ENCODE assay signal across 7 cellular contexts in genomic region chr7:127332884-127333283, GRCh38.
"Had no signal": no experiment of that assay in that cellular context is flagged by ENCODE, and none has a peak within 500 bp of the region (broad histone marks: within the 10 kb centered on the region; RNA-seq: fewer than 3 reads in every experiment).

No MANE protein-coding gene starts in this region.

- H3K4me2 ChIP-seq: GM23338 had no signal

- DNase-seq: H7, HFFc6, KG1 had no signal

- H3K27ac ChIP-seq: HL-60 had no signal

- H3K4me3 ChIP-seq: GM23338, HAP-1 had no signal

- H3K9me3 ChIP-seq: HAP-1 had no signal

- H3K36me3 ChIP-seq: HAP-1 had no signal

- ATAC-seq: GM23338, HCT116 had no signal

- H3K4me1 ChIP-seq: HAP-1 had no signal

- H2AFZ ChIP-seq: GM23338 had no signal
